20 cellular contexts compared by ENCODE assay signal in the genomic region with DNA sequence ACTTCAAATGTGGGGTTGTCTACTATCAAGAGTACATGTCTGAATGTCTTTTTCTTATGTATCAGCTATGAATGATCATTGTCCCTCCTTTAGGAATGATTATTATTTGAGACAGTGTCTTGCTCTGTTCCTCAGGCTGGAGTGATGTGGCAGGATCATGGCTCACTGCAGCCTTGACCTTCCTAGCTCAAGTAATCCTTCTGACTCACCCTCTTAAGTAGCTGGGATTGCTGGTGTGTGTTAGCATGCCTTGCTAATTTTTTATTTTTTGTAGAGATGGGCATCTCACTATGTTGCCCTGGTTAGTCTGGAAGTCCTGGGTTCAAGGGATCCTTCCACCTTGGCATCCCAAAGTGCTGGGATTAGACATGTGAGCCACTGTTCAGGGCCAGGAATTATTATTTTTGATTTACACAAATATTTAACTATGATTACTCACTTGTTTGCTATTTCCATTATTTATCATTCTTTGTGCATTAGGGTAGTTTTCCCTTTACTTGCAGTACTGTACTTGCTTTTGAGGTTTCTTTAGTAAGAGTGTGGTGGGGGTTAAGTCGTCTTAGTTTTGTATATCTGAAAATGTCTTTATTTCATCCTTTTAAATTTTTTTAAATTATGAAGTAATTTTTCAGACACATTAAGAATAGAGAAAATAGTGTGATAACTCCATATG. TPM values are rescaled to one million over a fixed set of nuclear protein-coding genes. Genes with fewer than 3 reads are reported as not detected.
DNase-seq lines count a peak whose midpoint lies in the region; ATAC-seq and TF ChIP-seq lines count a peak whose summit lies in the region.
"Had no signal": no experiment of that assay in that cellular context is flagged by ENCODE, and none has a peak within 500 bp of the region (broad histone marks: within the 10 kb centered on the region; RNA-seq: fewer than 3 reads in every experiment).

No MANE protein-coding gene starts in this region.

- POLR2A ChIA-PET in SK-N-SH (lab: Yijun Ruan, JAX), result no interaction called here

- no peak for TF ChIP-seq EP300 in SK-N-SH (IDR thresholded peaks at IDR 0.05; ENCODE audit: borderline replicate concordance in 1 of 2, low read depth in 1 of 2, low read length in 1 of 2)

- H4K20me1 ChIP-seq in SK-N-SH (ENCODE audit: insufficient read depth) (no peaks in the 10 kb centered on the region), fibroblast of lung (ENCODE audit: control insufficient read depth, extremely low read depth, insufficient read depth, low read length) (no peaks in the 10 kb centered on the region), smooth muscle cell (ENCODE audit: low read depth) (no peaks in the 10 kb centered on the region)

- H3K9me2 ChIP-seq in SK-N-SH, result no peaks in the 10 kb centered on the region

- no peak overlapping the region for H3K9ac ChIP-seq in SK-N-SH
- no peak overlapping the region for H3K9ac ChIP-seq in fibroblast of lung (ENCODE audit: insufficient read depth, low read length)
- no peak overlapping the region for H3K9ac ChIP-seq in smooth muscle cell (ENCODE audit: low read depth)

- DNase-seq in SK-N-SH (no peak), RPMI7951 (ENCODE audit: low read depth) (peak; percentile 25), fibroblast of lung (ENCODE audit: low read depth in 2 of 2) (peak; percentile 63 to 72), smooth muscle cell (lab: John Stamatoyannopoulos, UW; ENCODE audit: unreplicated experiment) (no peak), T-helper 1 cell (no peak)
- DNase-seq: activated CD4-positive, alpha-beta memory T cell treated with anti-CD3 and anti-CD28 coated beads, Interleukin-2, amount 10 ng/mL, durations not matched to agents 7 days and 5 days; esophagus squamous epithelium; KG1; lower lobe of right lung; natural killer cell; NCI-H1436 treated with DMSO at 0.1 percent for 48 hours; NCI-H446 treated with DMSO at 0.1 percent for 48 hours; stimulated activated CD4-positive, alpha-beta T cell treated with anti-CD3 and anti-CD28 coated beads, Interleukin-2, amount 100 ng/mL, for 48 hours had no signal

- H3K4me3 ChIP-seq in SK-N-SH (ENCODE audit: low read depth in 2 of 2, low read length in 1 of 2) (no peak overlapping the region), fibroblast of lung (replicated peaks in 1 of 4; ENCODE audit: control extremely low read depth in 1 of 4, insufficient read depth in 1 of 4, low read depth in 3 of 4, low read length in 4 of 4) (no peak overlapping the region), smooth muscle cell (no peak overlapping the region)
- H3K4me3 ChIP-seq: esophagus squamous epithelium, lower lobe of right lung, right atrium auricular region, thoracic aorta had no signal

- H3K4me1 ChIP-seq in SK-N-SH (ENCODE audit: control insufficient read depth in 1 of 2, insufficient read depth in 2 of 2, low read depth in 1 of 2, low read length in 1 of 2) (no peaks in the 10 kb centered on the region), fibroblast of lung (ENCODE audit: control insufficient read depth, extremely low read depth, insufficient read depth, low read length) (no peaks in the 10 kb centered on the region), smooth muscle cell (ENCODE audit: low read depth) (peaks cover 5% of the 10 kb centered on the region)
- H3K4me1 ChIP-seq: esophagus squamous epithelium, lower lobe of right lung, right atrium auricular region had no signal

- TF ChIP-seq RAD21 in SK-N-SH (IDR thresholded peaks at IDR 0.05; ENCODE audit: low read length), result no peak

- H3K79me2 ChIP-seq in SK-N-SH (ENCODE audit: insufficient read depth) (no peaks in the 10 kb centered on the region), fibroblast of lung (ENCODE audit: control insufficient read depth, insufficient read depth, low read length) (no peaks in the 10 kb centered on the region), smooth muscle cell (ENCODE audit: low read depth) (no peaks in the 10 kb centered on the region)

- H3K27me3 ChIP-seq in SK-N-SH (ENCODE audit: insufficient read depth) (peaks cover 17% of the 10 kb centered on the region; the same call in 1 of the 2 replicates), fibroblast of lung (ENCODE audit: control insufficient read depth, insufficient read depth, low read length) (peaks cover 3% of the 10 kb centered on the region), smooth muscle cell (ENCODE audit: low read depth) (no peaks in the 10 kb centered on the region)
- H3K27me3 ChIP-seq: right atrium auricular region had no signal

- H3K9me3 ChIP-seq in SK-N-SH (no peaks in the 10 kb centered on the region), fibroblast of lung (ENCODE audit: control insufficient read depth, insufficient read depth, low read depth, low read length) (no peaks in the 10 kb centered on the region), smooth muscle cell (replicated peaks; ENCODE audit: low read depth) (no peaks in the 10 kb centered on the region)
- H3K9me3 ChIP-seq: esophagus squamous epithelium, lower lobe of right lung, thoracic aorta had no signal

- H3K27ac ChIP-seq in SK-N-SH (ENCODE audit: low read depth in 2 of 2, low read length in 1 of 2) (no peak overlapping the region), fibroblast of lung (ENCODE audit: insufficient read depth, low read length) (peak overlapping the region; percentile 54), smooth muscle cell (ENCODE audit: low read depth) (peak overlapping the region; percentile 42)
- H3K27ac ChIP-seq: esophagus squamous epithelium, lower lobe of right lung, right atrium auricular region, thoracic aorta had no signal

- H3F3A ChIP-seq in SK-N-SH (replicated peaks; ENCODE audit: insufficient read depth), result peaks cover 4% of the 10 kb centered on the region
- no peaks in the 10 kb centered on the region for H3F3A ChIP-seq in smooth muscle cell (ENCODE audit: low read depth)

- H3K36me3 ChIP-seq in SK-N-SH (replicated peaks in 1 of 2; ENCODE audit: control insufficient read depth in 1 of 2, insufficient read depth in 2 of 2, low read length in 1 of 2) (no peaks in the 10 kb centered on the region), fibroblast of lung (ENCODE audit: control insufficient read depth, insufficient read depth, low read length) (no peaks in the 10 kb centered on the region), smooth muscle cell (ENCODE audit: low read depth) (no peaks in the 10 kb centered on the region)
- H3K36me3 ChIP-seq: esophagus squamous epithelium, lower lobe of right lung, right atrium auricular region, thoracic aorta had no signal

- TF ChIP-seq CTCF in SK-N-SH (IDR thresholded peaks at IDR 0.05) (no peak), fibroblast of lung (conservative IDR thresholded peaks at IDR 0.05 in 1 of 2, IDR thresholded peaks at IDR 0.05 in 1 of 2; ENCODE audit: low read depth in 1 of 2, low read length in 2 of 2) (no peak), smooth muscle cell (IDR thresholded peaks at IDR 0.05; ENCODE audit: borderline replicate concordance, insufficient read depth, poor library complexity, severe bottlenecking) (no peak)

- H3K4me2 ChIP-seq in SK-N-SH, result no peak overlapping the region
- peak overlapping the region; percentile 32 for H3K4me2 ChIP-seq in fibroblast of lung (ENCODE audit: extremely low read depth, insufficient read depth, low read length)
- H3K4me2 ChIP-seq in smooth muscle cell, result peak overlapping the region; percentile 51

- CTCF ChIA-PET in SK-N-SH (lab: Yijun Ruan, JAX), result no interaction called here

- WGBS in SK-N-SH (ENCODE audit: low lambda C conversion rate), result 21% methylated on average over 1 of the region's 1 CpG
- whole genome bisulfite sequencing in smooth muscle cell (ENCODE audit: low lambda C conversion rate), result 30% methylated on average over 1 of the region's 1 CpG

- ATAC-seq in SK-N-SH treated with all-trans-retinoic acid at 6 μM for 48 hours, result peak; percentile 77
- no peak for ATAC-seq in HG02981 (IDR thresholded peaks at IDR 0.05; ENCODE audit: unreplicated experiment)
- no peak for ATAC-seq in GM21515 (IDR thresholded peaks at IDR 0.05; ENCODE audit: unreplicated experiment)
- ATAC-seq: lower lobe of right lung, natural killer cell had no signal

- no peak overlapping the region for H2AFZ ChIP-seq in SK-N-SH (ENCODE audit: low read depth)
- H2AFZ ChIP-seq in fibroblast of lung (ENCODE audit: low read length), result no peak overlapping the region
- no peak overlapping the region for H2AFZ ChIP-seq in smooth muscle cell (ENCODE audit: low read depth)

TF ChIP-seq in SK-N-SH treated with all-trans-retinoic acid at 6 μM for 48 hours, 23 proteins besides CTCF, POLR2A, EP300 and RAD21 (continues in another document):
- TF ChIP-seq CSDC2 (CRISPR knock-in tag; IDR thresholded peaks at IDR 0.05), result no peak

TF ChIP-seq in SK-N-SH, 30 proteins besides CTCF, POLR2A, EP300 and RAD21 (continues in another document):
- TF ChIP-seq POLR2AphosphoS5 (IDR thresholded peaks at IDR 0.05; ENCODE audit: low read depth, low read length), result no peak
- no peak for TF ChIP-seq EZH2phosphoT487 (IDR thresholded peaks at IDR 0.05; ENCODE audit: borderline replicate concordance, low read depth)

RNA-seq across cellular contexts. Expression of a gene that starts 12.8 kb away (rescaled TPM):
- polyA plus RNA-seq in SK-N-SH (2012; rRNA removed) (not detected in 2 replicates), fibroblast of lung (not detected in 2 replicates), smooth muscle cell (not detected in 2 replicates)
- polyA plus RNA-seq in SK-N-SH (2012; cell fraction: cytosol; rRNA removed), result not detected in 2 replicates
- polyA plus RNA-seq in SK-N-SH (2012; cell fraction: nucleus; rRNA removed), result not detected in 2 replicates
- total RNA-seq in RPMI7951 (2014; rRNA removed; shearing (Covaris generic)), result not detected in 2 replicates
- total RNA-seq in fibroblast of lung (not detected in 2 replicates), smooth muscle cell (not detected in 2 replicates)
- polyA plus RNA-seq in fibroblast of lung (2012), result not detected in 2 replicates
- polyA minus RNA-seq in fibroblast of lung (ENCODE audit: low replicate concordance), result not detected in 2 replicates
- total RNA-seq: activated CD4-positive, alpha-beta memory T cell treated with anti-CD3 and anti-CD28 coated beads, Interleukin-2, amount 10 ng/mL, durations not matched to agents 7 days and 5 days; activated T-helper 2 cell treated with anti-CD3 and anti-CD28 coated beads, Interferon-gamma antibody, Interleukin-2, Interleukin-4, amounts not matched to agents 10 μg/mL and 5 μg/mL and 100 μg/mL, durations not matched to agents 14 hours and 24 hours and 36 hours; H1; lower lobe of right lung; natural killer cell; right atrium auricular region; thoracic aorta had no signal
- polyA plus RNA-seq: H1 had no signal

RNA-seq across cellular contexts. Expression of a gene that starts 31.3 kb away (rescaled TPM):
- polyA plus RNA-seq in SK-N-SH (2012; rRNA removed), result not detected in 2 replicates
- polyA plus RNA-seq in SK-N-SH (2012; cell fraction: cytosol; rRNA removed), result not detected in 2 replicates
- not detected in 2 replicates for polyA plus RNA-seq in SK-N-SH (2012; cell fraction: nucleus; rRNA removed)
- not detected in 2 replicates for total RNA-seq in RPMI7951 (2014; rRNA removed; shearing (Covaris generic))
- not detected in 2 replicates for total RNA-seq in fibroblast of lung
- polyA plus RNA-seq in fibroblast of lung, result not detected in 2 replicates
- polyA plus RNA-seq in fibroblast of lung (2012), result not detected in 2 replicates
- polyA minus RNA-seq in fibroblast of lung (ENCODE audit: low replicate concordance), result not detected in 2 replicates
- total RNA-seq in smooth muscle cell, result not detected in 2 replicates
- polyA plus RNA-seq in smooth muscle cell, result not detected in 2 replicates
- total RNA-seq: activated CD4-positive, alpha-beta memory T cell treated with anti-CD3 and anti-CD28 coated beads, Interleukin-2, amount 10 ng/mL, durations not matched to agents 7 days and 5 days; activated T-helper 2 cell treated with anti-CD3 and anti-CD28 coated beads, Interferon-gamma antibody, Interleukin-2, Interleukin-4, amounts not matched to agents 10 μg/mL and 5 μg/mL and 100 μg/mL, durations not matched to agents 14 hours and 24 hours and 36 hours; H1; lower lobe of right lung; natural killer cell; right atrium auricular region; thoracic aorta had no signal
- polyA plus RNA-seq: H1 had no signal

RNA-seq across cellular contexts. Expression of a gene that starts 56.8 kb away (rescaled TPM):
- not detected in 2 replicates for polyA plus RNA-seq in SK-N-SH (2012; rRNA removed)
- polyA plus RNA-seq in SK-N-SH (2012; cell fraction: cytosol; rRNA removed), result not detected in 2 replicates
- polyA plus RNA-seq in SK-N-SH (2012; cell fraction: nucleus; rRNA removed), result not detected in 2 replicates
- total RNA-seq in RPMI7951 (2014; rRNA removed; shearing (Covaris generic)), result 0.68 and 4.7 TPM in 2 replicates
- not detected in 2 replicates for total RNA-seq in fibroblast of lung
- not detected in 2 replicates for polyA plus RNA-seq in fibroblast of lung
- polyA plus RNA-seq in fibroblast of lung (2012), result not detected in 2 replicates
- not detected in 2 replicates for polyA minus RNA-seq in fibroblast of lung (ENCODE audit: low replicate concordance)
- total RNA-seq in smooth muscle cell, result not detected in 2 replicates
- polyA plus RNA-seq in smooth muscle cell, result 0.79 TPM in 1 of 2 replicates, not detected in the other
- total RNA-seq: activated CD4-positive, alpha-beta memory T cell treated with anti-CD3 and anti-CD28 coated beads, Interleukin-2, amount 10 ng/mL, durations not matched to agents 7 days and 5 days; activated T-helper 2 cell treated with anti-CD3 and anti-CD28 coated beads, Interferon-gamma antibody, Interleukin-2, Interleukin-4, amounts not matched to agents 10 μg/mL and 5 μg/mL and 100 μg/mL, durations not matched to agents 14 hours and 24 hours and 36 hours; H1 had no signal
- polyA plus RNA-seq: H1 had no signal

Comparison
In these comparisons a context has a peak if more than half of its experiments do, and no peak if none do; other contexts are left out.
1. DNase-seq: peak in RPMI7951 (single experiment) and fibroblast of lung (2 of 2); none in SK-N-SH (single experiment), smooth muscle cell (single experiment) and T-helper 1 cell (0 of 5).
2. H3K27ac ChIP-seq: peak in fibroblast of lung (single experiment) and smooth muscle cell (single experiment); none in SK-N-SH (0 of 2).